In genomic region chr1:112605633-112606327, GRCh38 we compare ENCODE assay signal across 21 cellular contexts. TPM values are rescaled to one million over a fixed set of nuclear protein-coding genes. Genes with fewer than 3 reads are reported as not detected.
A peak's percentile ranks its signal among the peaks of the same experiment; 100 is the strongest.
DNase-seq lines count a peak whose midpoint lies in the region; ATAC-seq, FAIRE-seq and TF ChIP-seq lines count a peak whose summit lies in the region.
"Had no signal": no experiment of that assay in that cellular context is flagged by ENCODE, and none has a peak within 500 bp of the region (broad histone marks: within the 10 kb centered on the region; RNA-seq: fewer than 3 reads in every experiment).

No MANE protein-coding gene starts in this region.

- H3K36me3 Mint-ChIP-seq in activated CD4-positive, alpha-beta T cell treated with anti-CD3 and anti-CD28 coated beads for 36 hours (ENCODE audit: low read depth): peaks cover 25% of the 10 kb centered on the region
- peaks cover 15% of the 10 kb centered on the region for H3K36me3 Mint-ChIP-seq in astrocyte (ENCODE audit: low read depth, unreplicated experiment)
- peaks cover 46% of the 10 kb centered on the region for H3K36me3 Mint-ChIP-seq in stimulated activated memory B cell treated with anti-CD40 and anti-IgM and Interleukin-4, amounts not matched to agents 10 μg/mL and 1 μg/mL and 100 μg/mL, for 72 hours

- no peak for FAIRE-seq in astrocyte (lab: Jason Lieb, UNC)
- FAIRE-seq: TTC549 had no signal

- H3K4me3 Mint-ChIP-seq in activated CD4-positive, alpha-beta T cell treated with anti-CD3 and anti-CD28 coated beads for 36 hours: no peak overlapping the region
- no peak overlapping the region for H3K4me3 Mint-ChIP-seq in astrocyte (ENCODE audit: unreplicated experiment)
- H3K4me3 Mint-ChIP-seq in stimulated activated memory B cell treated with anti-CD40 and anti-IgM and Interleukin-4, amounts not matched to agents 10 μg/mL and 1 μg/mL and 100 μg/mL, for 72 hours: no peak overlapping the region
- H3K4me3 Mint-ChIP-seq: endodermal cell, mesothelial cell of epicardium, nephron progenitor cell had no signal

- H3K36me3 ChIP-seq in astrocyte (ENCODE audit: insufficient read depth, low read length): peaks cover 19% of the 10 kb centered on the region

- no peak overlapping the region for H3K9ac ChIP-seq in astrocyte (ENCODE audit: low read length)
- H3K9ac ChIP-seq: BLaER1 treated with 17β-estradiol and CSF1 and Interleukin-3, amounts not matched to agents 10 nM and 100 nM had no signal

- TF ChIP-seq CTCF in astrocyte (IDR thresholded peaks at IDR 0.05; ENCODE audit: insufficient read depth, low read depth, low read length) (no peak), foreskin keratinocyte (conservative IDR thresholded peaks at IDR 0.05) (no peak)

- no peaks in the 10 kb centered on the region for H3K9me3 Mint-ChIP-seq in activated CD4-positive, alpha-beta T cell treated with anti-CD3 and anti-CD28 coated beads for 36 hours (ENCODE audit: low read depth)
- no peaks in the 10 kb centered on the region for H3K9me3 Mint-ChIP-seq in astrocyte (ENCODE audit: unreplicated experiment)
- no peaks in the 10 kb centered on the region for H3K9me3 Mint-ChIP-seq in stimulated activated memory B cell treated with anti-CD40 and anti-IgM and Interleukin-4, amounts not matched to agents 10 μg/mL and 1 μg/mL and 100 μg/mL, for 72 hours
- H3K9me3 Mint-ChIP-seq: endodermal cell, mesothelial cell of epicardium, nephron progenitor cell had no signal

- no peaks in the 10 kb centered on the region for H3K79me2 ChIP-seq in astrocyte (ENCODE audit: insufficient read depth, low read length)

- no peaks in the 10 kb centered on the region for H3K27me3 Mint-ChIP-seq in activated CD4-positive, alpha-beta T cell treated with anti-CD3 and anti-CD28 coated beads for 36 hours
- no peaks in the 10 kb centered on the region for H3K27me3 Mint-ChIP-seq in astrocyte (ENCODE audit: low read depth, unreplicated experiment)
- H3K27me3 Mint-ChIP-seq in stimulated activated memory B cell treated with anti-CD40 and anti-IgM and Interleukin-4, amounts not matched to agents 10 μg/mL and 1 μg/mL and 100 μg/mL, for 72 hours: no peaks in the 10 kb centered on the region

- H2AFZ ChIP-seq in astrocyte (ENCODE audit: low read depth, low read length): no peak overlapping the region

- CTCF ChIA-PET in activated CD4-positive, alpha-beta T cell treated with anti-CD3 and anti-CD28 coated beads for 36 hours (lab: Charles Lee): interaction anchor here (1.0 kb wide), 1 partner anchor 104 kb away, joined by 3 read pairs; no protein-coding TSS in a partner anchor

- H3K27me3 ChIP-seq in astrocyte (ENCODE audit: insufficient read depth, low read length) (no peaks in the 10 kb centered on the region), foreskin keratinocyte (no peaks in the 10 kb centered on the region)
- H3K27me3 ChIP-seq: BLaER1 treated with 17β-estradiol and CSF1 and Interleukin-3, amounts not matched to agents 10 nM and 100 nM; MG63; spleen had no signal

- H3K4me1 ChIP-seq in astrocyte (ENCODE audit: insufficient read depth, low read length): no peaks in the 10 kb centered on the region
- H3K4me1 ChIP-seq in foreskin keratinocyte: peaks cover 14% of the 10 kb centered on the region

- H3K4me1 Mint-ChIP-seq in activated CD4-positive, alpha-beta T cell treated with anti-CD3 and anti-CD28 coated beads for 36 hours: peaks cover 8% of the 10 kb centered on the region
- no peaks in the 10 kb centered on the region for H3K4me1 Mint-ChIP-seq in astrocyte (ENCODE audit: low read depth, unreplicated experiment)
- peaks cover 9% of the 10 kb centered on the region for H3K4me1 Mint-ChIP-seq in stimulated activated memory B cell treated with anti-CD40 and anti-IgM and Interleukin-4, amounts not matched to agents 10 μg/mL and 1 μg/mL and 100 μg/mL, for 72 hours
- H3K4me1 Mint-ChIP-seq: endodermal cell, mesothelial cell of epicardium, nephron progenitor cell had no signal

- POLR2A ChIA-PET in activated CD4-positive, alpha-beta T cell treated with anti-CD3 and anti-CD28 coated beads for 36 hours (lab: Charles Lee): interaction anchor here (0.5 kb wide), 1 partner anchor 238 kb away, joined by 4 read pairs; no protein-coding TSS in a partner anchor

- H3K9me3 ChIP-seq in astrocyte (ENCODE audit: insufficient read depth, low read depth, low read length): no peaks in the 10 kb centered on the region
- H3K9me3 ChIP-seq: BLaER1 treated with 17β-estradiol and CSF1 and Interleukin-3, amounts not matched to agents 10 nM and 100 nM; MG63; spleen had no signal

- intact Hi-C loops in activated CD4-positive, alpha-beta T cell treated with anti-CD3 and anti-CD28 coated beads for 36 hours (cut with DNase I, micrococcal nuclease): no loop called here

- peak overlapping the region; percentile 13 for H3K27ac Mint-ChIP-seq in activated CD4-positive, alpha-beta T cell treated with anti-CD3 and anti-CD28 coated beads for 36 hours
- no peak overlapping the region for H3K27ac Mint-ChIP-seq in astrocyte (ENCODE audit: unreplicated experiment)
- no peak overlapping the region for H3K27ac Mint-ChIP-seq in stimulated activated memory B cell treated with anti-CD40 and anti-IgM and Interleukin-4, amounts not matched to agents 10 μg/mL and 1 μg/mL and 100 μg/mL, for 72 hours
- H3K27ac Mint-ChIP-seq: endodermal cell, mesothelial cell of epicardium, nephron progenitor cell had no signal

- H4K20me1 ChIP-seq in astrocyte (ENCODE audit: insufficient read depth, low read length): peaks cover 3% of the 10 kb centered on the region

- peak; percentile 71 for ATAC-seq in activated CD4-positive, alpha-beta T cell treated with anti-CD3 and anti-CD28 coated beads for 36 hours
- ATAC-seq in foreskin keratinocyte: peak; percentile 95
- ATAC-seq in GM19395 (IDR thresholded peaks at IDR 0.05; ENCODE audit: unreplicated experiment): no peak
- no peak for ATAC-seq in GM21515 (IDR thresholded peaks at IDR 0.05; ENCODE audit: unreplicated experiment)
- no peak for ATAC-seq in stimulated activated memory B cell treated with anti-CD40 and anti-IgM and Interleukin-4, amounts not matched to agents 10 μg/mL and 1 μg/mL and 100 μg/mL, for 72 hours
- ATAC-seq: left colon had no signal

- H3K4me3 ChIP-seq in astrocyte (ENCODE audit: insufficient read depth, low read depth, low read length): no peak overlapping the region
- H3K4me3 ChIP-seq: BLaER1 treated with 17β-estradiol and CSF1 and Interleukin-3, amounts not matched to agents 10 nM and 100 nM; MG63; spleen had no signal

- H3K27ac ChIP-seq in astrocyte (ENCODE audit: low read depth, low read length) (no peak overlapping the region), foreskin keratinocyte (peak overlapping the region; percentile 85)
- H3K27ac ChIP-seq: 22Rv1; BLaER1 treated with 17β-estradiol and CSF1 and Interleukin-3, amounts not matched to agents 10 nM and 100 nM; spleen had no signal

- H3K4me2 ChIP-seq in astrocyte (ENCODE audit: low read length): no peak overlapping the region
- H3K4me2 ChIP-seq: BLaER1 treated with 17β-estradiol and CSF1 and Interleukin-3, amounts not matched to agents 10 nM and 100 nM had no signal

- no peak for DNase-seq in activated CD4-positive, alpha-beta T cell treated with anti-CD3 and anti-CD28 coated beads for 36 hours
- DNase-seq in activated CD4-positive, alpha-beta T cell treated with anti-CD3 and anti-CD28 coated beads for 48 hours: no peak
- DNase-seq in MV-4-11 (lab: John Stamatoyannopoulos, UW): peak; percentile 48
- peak; percentile 45 for DNase-seq in astrocyte (ENCODE audit: low read depth)
- peak; percentile 77 to 89 for DNase-seq in foreskin keratinocyte
- DNase-seq: activated CD4-positive, alpha-beta T cell treated with anti-CD3 and anti-CD28 coated beads, Interleukin-2, amount 50 U/mL, for 1 hour; amniotic stem cell; DMS53; endodermal cell; left colon; MG63; NCI-H82; nephron progenitor cell; spleen had no signal

RNA-seq across cellular contexts. Expression of gene ST7L, which starts 13.2 kb away (rescaled TPM):
- 10 to 100 TPM; 10.0 to 10.6 TPM for total RNA-seq in activated CD4-positive, alpha-beta T cell treated with anti-CD3 and anti-CD28 coated beads for 36 hours
- total RNA-seq in astrocyte (14.8 and 14.9 TPM in 2 replicates), foreskin keratinocyte (13.0 and 16.8 TPM in 2 replicates)
- 9.2 and 11.3 TPM in 2 replicates for polyA plus RNA-seq in foreskin keratinocyte

RNA-seq across cellular contexts. Expression of gene CAPZA1, which starts 13.9 kb away (rescaled TPM):
- total RNA-seq in activated CD4-positive, alpha-beta T cell treated with anti-CD3 and anti-CD28 coated beads for 36 hours: 100 to 1,000 TPM; 251 to 302 TPM
- total RNA-seq in astrocyte (170 and 171 TPM in 2 replicates), foreskin keratinocyte (182 and 189 TPM in 2 replicates)
- polyA plus RNA-seq in foreskin keratinocyte: 96.3 and 113 TPM in 2 replicates

Comparison
In these comparisons a context has a peak if more than half of its experiments do, and no peak if none do; other contexts are left out.
1. ATAC-seq: peak in activated CD4-positive, alpha-beta T cell treated with anti-CD3 and anti-CD28 coated beads for 36 hours (single experiment) and foreskin keratinocyte (single experiment); none in GM19395 (single experiment), GM21515 (single experiment) and stimulated activated memory B cell treated with anti-CD40 and anti-IgM and Interleukin-4, amounts not matched to agents 10 μg/mL and 1 μg/mL and 100 μg/mL, for 72 hours (single experiment).
2. DNase-seq: peak in MV-4-11 (single experiment), astrocyte (single experiment) and foreskin keratinocyte (2 of 2); none in activated CD4-positive, alpha-beta T cell treated with anti-CD3 and anti-CD28 coated beads for 36 hours (single experiment) and activated CD4-positive, alpha-beta T cell treated with anti-CD3 and anti-CD28 coated beads for 48 hours (single experiment).